In the genomic region with DNA sequence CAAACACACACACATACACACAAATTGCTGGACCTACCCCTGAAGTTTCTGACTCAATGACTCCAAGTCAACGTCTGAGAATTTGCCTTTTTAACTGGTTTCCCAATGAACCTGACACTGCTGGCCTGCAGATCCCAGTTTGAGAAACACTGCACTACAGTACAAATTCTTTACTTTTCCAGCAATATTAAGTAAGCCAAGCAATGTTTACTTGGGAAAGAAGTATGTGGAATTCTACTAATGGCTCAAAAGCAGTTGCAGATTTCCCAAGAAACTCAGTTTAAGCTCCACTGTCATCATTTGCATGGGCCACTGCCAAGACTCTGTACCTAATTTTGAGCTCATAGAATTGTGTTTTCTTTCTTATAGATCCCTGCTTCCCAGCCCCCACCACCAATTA, we compare ENCODE assay signal across 27 cellular contexts.
A peak's percentile ranks its signal among the peaks of the same experiment; 100 is the strongest.
DNase-seq lines count a peak whose midpoint lies in the region; ATAC-seq and TF ChIP-seq lines count a peak whose summit lies in the region.
"Had no signal": no experiment of that assay in that cellular context is flagged by ENCODE, and none has a peak within 500 bp of the region (broad histone marks: within the 10 kb centered on the region; RNA-seq: fewer than 3 reads in every experiment).

No MANE protein-coding gene starts in this region.

- no peaks in the 10 kb centered on the region for H4K20me1 ChIP-seq in GM23338 (replicated peaks; ENCODE audit: insufficient read depth)

- no peak overlapping the region for H3K4me3 Mint-ChIP-seq in activated CD8-positive, alpha-beta T cell treated with anti-CD3 and anti-CD28 coated beads for 36 hours
- no peak overlapping the region for H3K4me3 Mint-ChIP-seq in activated CD8-positive, alpha-beta T cell treated with anti-CD3 and anti-CD28 coated beads, Interleukin-2, amount 10 ng/mL, durations not matched to agents 7 days and 5 days
- H3K4me3 Mint-ChIP-seq in GM23338: no peak overlapping the region
- no peak overlapping the region for H3K4me3 Mint-ChIP-seq in activated naive CD4-positive, alpha-beta T cell treated with anti-CD3 and anti-CD28 coated beads, Interleukin-2, amount 10 ng/mL, durations not matched to agents 7 days and 5 days
- H3K4me3 Mint-ChIP-seq: activated CD4-positive, alpha-beta memory T cell treated with anti-CD3 and anti-CD28 coated beads, Interleukin-2, amount 10 ng/mL, durations not matched to agents 7 days and 5 days; CD4-positive, CD25-positive, alpha-beta regulatory T cell; stimulated activated memory B cell treated with anti-CD40 and anti-IgM and Interleukin-4, amounts not matched to agents 10 μg/mL and 1 μg/mL and 100 μg/mL, for 72 hours had no signal

- H4K91ac ChIP-seq in mesenchymal stem cell (ENCODE audit: low read length): no peak overlapping the region

- H3K9me3 ChIP-seq in mesenchymal stem cell (ENCODE audit: control insufficient read depth, low read length): no peaks in the 10 kb centered on the region
- H3K9me3 ChIP-seq in esophagus squamous epithelium: no peaks in the 10 kb centered on the region
- H3K9me3 ChIP-seq: Peyer's patch, sigmoid colon, suprapubic skin, uterus had no signal

- ATAC-seq in activated CD8-positive, alpha-beta T cell treated with anti-CD3 and anti-CD28 coated beads for 36 hours: peak; percentile 8
- no peak for ATAC-seq in activated CD8-positive, alpha-beta T cell treated with anti-CD3 and anti-CD28 coated beads, Interleukin-2, amount 10 ng/mL, durations not matched to agents 7 days and 5 days
- ATAC-seq in GM23338: no peak
- ATAC-seq: left ventricle myocardium superior had no signal

- no peak overlapping the region for H3K4me2 ChIP-seq in GM23338
- H3K4me2 ChIP-seq in mesenchymal stem cell (ENCODE audit: low read length, poor library complexity, severe bottlenecking): no peak overlapping the region

- H3K14ac ChIP-seq in mesenchymal stem cell (ENCODE audit: low read length in 2 of 2): no peak overlapping the region

- no peak for DNase-seq in activated CD8-positive, alpha-beta T cell treated with anti-CD3 and anti-CD28 coated beads for 36 hours
- DNase-seq in activated CD8-positive, alpha-beta T cell treated with anti-CD3 and anti-CD28 coated beads, Interleukin-2, amount 10 ng/mL, durations not matched to agents 7 days and 5 days: no peak
- DNase-seq in GM23338 (ENCODE audit: low spot score) (no peak), NOMO-1 treated with dmso at 0.1 percent for 144 hours (lab: John Stamatoyannopoulos, UW; ENCODE audit: unreplicated experiment) (peak; percentile 18), mesenchymal stem cell (peak; percentile 27), G401 (ENCODE audit: low spot score) (no peak), esophagus squamous epithelium (lab: John Stamatoyannopoulos, UW) (no peak)
- no peak for DNase-seq in activated naive CD4-positive, alpha-beta T cell treated with anti-CD3 and anti-CD28 coated beads, Interleukin-2, amount 10 ng/mL, durations not matched to agents 7 days and 5 days
- DNase-seq: activated CD4-positive, alpha-beta memory T cell treated with anti-CD3 and anti-CD28 coated beads, Interleukin-2, amount 10 ng/mL, durations not matched to agents 7 days and 5 days; activated effector memory CD4-positive, alpha-beta T cell treated with Interleukin-2 at 50 U/mL for 16 hours; CD4-positive, CD25-positive, alpha-beta regulatory T cell; glutamatergic neuron; islet precursor cell; left ventricle myocardium superior; NCI-H1105 treated with DMSO at 0.1 percent for 48 hours; NCI-H2029 treated with DMSO at 0.1 percent for 48 hours; NCI-H446; NK-92 treated with Interleukin-12 subunit alpha and Interleukin-12 subunit beta, amount 100 ng/mL, for 24 hours; Peyer's patch; posterior cingulate gyrus; sigmoid colon; stimulated activated CD4-positive, alpha-beta T cell treated with anti-CD3 and anti-CD28 coated beads, Interleukin-4, amount 100 ng/mL, for 4 hours; T-helper 1 cell; uterus had no signal

- WGBS in mesenchymal stem cell: 94% methylated on average over 1 of the region's 1 CpG
- 85 to 87% methylated on average over 1 of the region's 1 CpG for WGBS in esophagus squamous epithelium, 2 donors

- peaks cover 28% of the 10 kb centered on the region for H3K4me1 Mint-ChIP-seq in activated CD8-positive, alpha-beta T cell treated with anti-CD3 and anti-CD28 coated beads for 36 hours (ENCODE audit: low read depth)
- peaks cover 17% of the 10 kb centered on the region for H3K4me1 Mint-ChIP-seq in activated CD8-positive, alpha-beta T cell treated with anti-CD3 and anti-CD28 coated beads, Interleukin-2, amount 10 ng/mL, durations not matched to agents 7 days and 5 days (ENCODE audit: low read depth)
- H3K4me1 Mint-ChIP-seq in GM23338: no peaks in the 10 kb centered on the region
- H3K4me1 Mint-ChIP-seq in activated naive CD4-positive, alpha-beta T cell treated with anti-CD3 and anti-CD28 coated beads, Interleukin-2, amount 10 ng/mL, durations not matched to agents 7 days and 5 days: peaks cover 3% of the 10 kb centered on the region
- H3K4me1 Mint-ChIP-seq: CD4-positive, CD25-positive, alpha-beta regulatory T cell; stimulated activated memory B cell treated with anti-CD40 and anti-IgM and Interleukin-4, amounts not matched to agents 10 μg/mL and 1 μg/mL and 100 μg/mL, for 72 hours had no signal

- no peak overlapping the region for H4K8ac ChIP-seq in mesenchymal stem cell (ENCODE audit: low read length)

- CTCF ChIA-PET in activated CD8-positive, alpha-beta T cell treated with anti-CD3 and anti-CD28 coated beads for 36 hours (lab: Charles Lee): interaction anchor here (1.0 to 1.9 kb wide), 5 partner anchors 12 to 165 kb away, joined by 3 to 10 read pairs (median 3); no protein-coding TSS in a partner anchor
- CTCF ChIA-PET in activated CD8-positive, alpha-beta T cell treated with anti-CD3 and anti-CD28 coated beads, Interleukin-2, amount 10 ng/mL, durations not matched to agents 7 days and 5 days (lab: Charles Lee): interaction anchor here (1.1 to 6.3 kb wide), 7 partner anchors 15 to 165 kb away, joined by 3 to 41 read pairs (median 8); no protein-coding TSS in a partner anchor
- CTCF ChIA-PET in activated naive CD4-positive, alpha-beta T cell treated with anti-CD3 and anti-CD28 coated beads, Interleukin-2, amount 10 ng/mL, durations not matched to agents 7 days and 5 days (lab: Charles Lee): interaction anchor here (1.4 kb wide), 1 partner anchor 82 kb away, joined by 3 read pairs; no protein-coding TSS in a partner anchor

- no peaks in the 10 kb centered on the region for H3K36me3 ChIP-seq in GM23338 (ENCODE audit: insufficient read depth)
- H3K36me3 ChIP-seq in mesenchymal stem cell (ENCODE audit: control insufficient read depth in 1 of 2, insufficient read depth in 2 of 2, low read depth in 1 of 2, low read length in 2 of 2): no peaks in the 10 kb centered on the region
- H3K36me3 ChIP-seq in esophagus squamous epithelium: no peaks in the 10 kb centered on the region
- H3K36me3 ChIP-seq: Peyer's patch, sigmoid colon, suprapubic skin, uterus had no signal

- H3K27ac Mint-ChIP-seq in activated CD8-positive, alpha-beta T cell treated with anti-CD3 and anti-CD28 coated beads for 36 hours: no peak overlapping the region
- H3K27ac Mint-ChIP-seq in activated CD8-positive, alpha-beta T cell treated with anti-CD3 and anti-CD28 coated beads, Interleukin-2, amount 10 ng/mL, durations not matched to agents 7 days and 5 days: no peak overlapping the region
- H3K27ac Mint-ChIP-seq in GM23338: no peak overlapping the region
- H3K27ac Mint-ChIP-seq in activated naive CD4-positive, alpha-beta T cell treated with anti-CD3 and anti-CD28 coated beads, Interleukin-2, amount 10 ng/mL, durations not matched to agents 7 days and 5 days: no peak overlapping the region
- H3K27ac Mint-ChIP-seq: activated CD4-positive, alpha-beta memory T cell treated with anti-CD3 and anti-CD28 coated beads, Interleukin-2, amount 10 ng/mL, durations not matched to agents 7 days and 5 days; stimulated activated memory B cell treated with anti-CD40 and anti-IgM and Interleukin-4, amounts not matched to agents 10 μg/mL and 1 μg/mL and 100 μg/mL, for 72 hours had no signal

- peaks cover 6% of the 10 kb centered on the region for H3K36me3 Mint-ChIP-seq in activated CD8-positive, alpha-beta T cell treated with anti-CD3 and anti-CD28 coated beads for 36 hours (ENCODE audit: low read depth)
- peaks cover 9% of the 10 kb centered on the region for H3K36me3 Mint-ChIP-seq in activated CD8-positive, alpha-beta T cell treated with anti-CD3 and anti-CD28 coated beads, Interleukin-2, amount 10 ng/mL, durations not matched to agents 7 days and 5 days (ENCODE audit: low read depth)
- no peaks in the 10 kb centered on the region for H3K36me3 Mint-ChIP-seq in GM23338 (ENCODE audit: low read depth)
- H3K36me3 Mint-ChIP-seq in activated naive CD4-positive, alpha-beta T cell treated with anti-CD3 and anti-CD28 coated beads, Interleukin-2, amount 10 ng/mL, durations not matched to agents 7 days and 5 days: no peaks in the 10 kb centered on the region
- H3K36me3 Mint-ChIP-seq: CD4-positive, CD25-positive, alpha-beta regulatory T cell; stimulated activated memory B cell treated with anti-CD40 and anti-IgM and Interleukin-4, amounts not matched to agents 10 μg/mL and 1 μg/mL and 100 μg/mL, for 72 hours had no signal

- no peak overlapping the region for H3K23ac ChIP-seq in mesenchymal stem cell (ENCODE audit: low read length in 2 of 2)

- no peak overlapping the region for H2BK15ac ChIP-seq in mesenchymal stem cell (ENCODE audit: low read depth, poor library complexity, severe bottlenecking)

- no peaks in the 10 kb centered on the region for H3K79me2 ChIP-seq in GM23338 (replicated peaks; ENCODE audit: insufficient read depth)

- H2AK5ac ChIP-seq in mesenchymal stem cell (ENCODE audit: low read length, severe bottlenecking): no peak overlapping the region

- in situ Hi-C loops in G401 (cut with HindIII; ENCODE audit: low sequenced_read_pairs): no loop called here

- POLR2A ChIA-PET in activated CD8-positive, alpha-beta T cell treated with anti-CD3 and anti-CD28 coated beads for 36 hours (lab: Charles Lee): interaction anchor here (1.3 to 1.5 kb wide), 3 partner anchors 25 to 166 kb away, joined by 3 to 5 read pairs (median 4); no protein-coding TSS in a partner anchor
- POLR2A ChIA-PET in activated CD8-positive, alpha-beta T cell treated with anti-CD3 and anti-CD28 coated beads, Interleukin-2, amount 10 ng/mL, durations not matched to agents 7 days and 5 days (lab: Charles Lee): interaction anchor here (0.6 to 1.1 kb wide), 4 partner anchors 16 to 143 kb away, joined by 3 read pairs; no protein-coding TSS in a partner anchor

- H3K4me1 ChIP-seq in GM23338 (ENCODE audit: insufficient read depth) (no peaks in the 10 kb centered on the region), mesenchymal stem cell (ENCODE audit: control insufficient read depth, insufficient read depth, low read depth, low read length) (no peaks in the 10 kb centered on the region), esophagus squamous epithelium (no peaks in the 10 kb centered on the region)
- H3K4me1 ChIP-seq: Peyer's patch, sigmoid colon, suprapubic skin, uterus had no signal

- H3K18ac ChIP-seq in mesenchymal stem cell (ENCODE audit: low read depth in 1 of 2, low read length in 2 of 2): no peak overlapping the region

- no peak for TF ChIP-seq CTCF in activated CD8-positive, alpha-beta T cell treated with anti-CD3 and anti-CD28 coated beads for 36 hours (IDR thresholded peaks at IDR 0.05)
- TF ChIP-seq CTCF in GM23338 (conservative IDR thresholded peaks at IDR 0.05; ENCODE audit: low read depth in 2 of 2) (no peak), esophagus squamous epithelium (IDR thresholded peaks at IDR 0.05) (no peak)

- H3K27ac ChIP-seq in GM23338 (ENCODE audit: low read depth) (no peak overlapping the region), mesenchymal stem cell (ENCODE audit: low read length, poor library complexity, severe bottlenecking) (no peak overlapping the region), esophagus squamous epithelium (no peak overlapping the region)
- H3K27ac ChIP-seq: HL-60, Peyer's patch, sigmoid colon, suprapubic skin, uterus had no signal

- TF ChIP-seq POLR2A in esophagus squamous epithelium (IDR thresholded peaks at IDR 0.05): no peak

- no peaks in the 10 kb centered on the region for H3F3A ChIP-seq in GM23338 (replicated peaks; ENCODE audit: low read depth)

- H3K9me3 Mint-ChIP-seq in activated CD8-positive, alpha-beta T cell treated with anti-CD3 and anti-CD28 coated beads for 36 hours: no peaks in the 10 kb centered on the region
- peaks cover 4% of the 10 kb centered on the region for H3K9me3 Mint-ChIP-seq in activated CD8-positive, alpha-beta T cell treated with anti-CD3 and anti-CD28 coated beads, Interleukin-2, amount 10 ng/mL, durations not matched to agents 7 days and 5 days (ENCODE audit: insufficient read depth)
- no peaks in the 10 kb centered on the region for H3K9me3 Mint-ChIP-seq in GM23338
- no peaks in the 10 kb centered on the region for H3K9me3 Mint-ChIP-seq in activated naive CD4-positive, alpha-beta T cell treated with anti-CD3 and anti-CD28 coated beads, Interleukin-2, amount 10 ng/mL, durations not matched to agents 7 days and 5 days
- H3K9me3 Mint-ChIP-seq: activated CD4-positive, alpha-beta memory T cell treated with anti-CD3 and anti-CD28 coated beads, Interleukin-2, amount 10 ng/mL, durations not matched to agents 7 days and 5 days; stimulated activated memory B cell treated with anti-CD40 and anti-IgM and Interleukin-4, amounts not matched to agents 10 μg/mL and 1 μg/mL and 100 μg/mL, for 72 hours had no signal

- peaks cover 25% of the 10 kb centered on the region for H3K9me2 ChIP-seq in GM23338 (ENCODE audit: insufficient read depth)

- H2AFZ ChIP-seq in GM23338 (peak overlapping the region; percentile 95), mesenchymal stem cell (ENCODE audit: low read depth, low read length) (no peak overlapping the region)

- no peak overlapping the region for H2BK5ac ChIP-seq in mesenchymal stem cell (ENCODE audit: low read depth, low read length, poor library complexity, severe bottlenecking)

- intact Hi-C loops in activated CD8-positive, alpha-beta T cell treated with anti-CD3 and anti-CD28 coated beads for 36 hours (cut with micrococcal nuclease): no loop called here
- intact Hi-C loops in esophagus squamous epithelium (cut with DNase I): no loop called here

- H2BK120ac ChIP-seq in mesenchymal stem cell (ENCODE audit: low read depth, low read length): no peak overlapping the region

- H3K27me3 ChIP-seq in GM23338 (ENCODE audit: insufficient read depth) (no peaks in the 10 kb centered on the region), mesenchymal stem cell (ENCODE audit: control insufficient read depth in 1 of 2, insufficient read depth in 1 of 2, low read length in 2 of 2) (peaks cover 0 to 7% of the 10 kb centered on the region in 2 experiments), esophagus squamous epithelium (no peaks in the 10 kb centered on the region)
- H3K27me3 ChIP-seq: Peyer's patch, sigmoid colon, suprapubic skin, uterus had no signal

- no peak overlapping the region for H3K9ac ChIP-seq in mesenchymal stem cell (ENCODE audit: low read length)

- H3K4me3 ChIP-seq in GM23338: no peak overlapping the region
- no peak overlapping the region for H3K4me3 ChIP-seq in mesenchymal stem cell (ENCODE audit: insufficient read depth in 1 of 2, low read depth in 1 of 2, low read length in 2 of 2)
- no peak overlapping the region for H3K4me3 ChIP-seq in esophagus squamous epithelium
- H3K4me3 ChIP-seq: Peyer's patch, sigmoid colon, suprapubic skin, uterus had no signal

- H2BK12ac ChIP-seq in mesenchymal stem cell (ENCODE audit: low read length in 2 of 2): no peak overlapping the region

- no peaks in the 10 kb centered on the region for H3K27me3 Mint-ChIP-seq in activated CD8-positive, alpha-beta T cell treated with anti-CD3 and anti-CD28 coated beads for 36 hours
- H3K27me3 Mint-ChIP-seq in activated CD8-positive, alpha-beta T cell treated with anti-CD3 and anti-CD28 coated beads, Interleukin-2, amount 10 ng/mL, durations not matched to agents 7 days and 5 days (ENCODE audit: low read depth): no peaks in the 10 kb centered on the region
- H3K27me3 Mint-ChIP-seq in GM23338 (ENCODE audit: insufficient read depth, low read depth, poor library complexity): no peaks in the 10 kb centered on the region
- no peaks in the 10 kb centered on the region for H3K27me3 Mint-ChIP-seq in activated naive CD4-positive, alpha-beta T cell treated with anti-CD3 and anti-CD28 coated beads, Interleukin-2, amount 10 ng/mL, durations not matched to agents 7 days and 5 days
- H3K27me3 Mint-ChIP-seq: activated CD4-positive, alpha-beta memory T cell treated with anti-CD3 and anti-CD28 coated beads, Interleukin-2, amount 10 ng/mL, durations not matched to agents 7 days and 5 days; CD4-positive, CD25-positive, alpha-beta regulatory T cell; stimulated activated memory B cell treated with anti-CD40 and anti-IgM and Interleukin-4, amounts not matched to agents 10 μg/mL and 1 μg/mL and 100 μg/mL, for 72 hours had no signal

- no peaks in the 10 kb centered on the region for H3K79me1 ChIP-seq in mesenchymal stem cell (replicated peaks; ENCODE audit: low read length, poor library complexity, severe bottlenecking)

- no peak overlapping the region for H3K4ac ChIP-seq in mesenchymal stem cell (ENCODE audit: low read depth in 1 of 2, low read length in 2 of 2)

Comparison
In these comparisons a context has a peak if more than half of its experiments do, and no peak if none do; other contexts are left out.
1. DNase-seq: peak in NOMO-1 treated with dmso at 0.1 percent for 144 hours (single experiment) and mesenchymal stem cell (single experiment); none in activated CD8-positive, alpha-beta T cell treated with anti-CD3 and anti-CD28 coated beads for 36 hours (single experiment), activated CD8-positive, alpha-beta T cell treated with anti-CD3 and anti-CD28 coated beads, Interleukin-2, amount 10 ng/mL, durations not matched to agents 7 days and 5 days (single experiment), GM23338 (single experiment), G401 (single experiment), activated naive CD4-positive, alpha-beta T cell treated with anti-CD3 and anti-CD28 coated beads, Interleukin-2, amount 10 ng/mL, durations not matched to agents 7 days and 5 days (single experiment) and esophagus squamous epithelium (single experiment).